ENCODE assay signal across 8 cellular contexts in the genomic region with DNA sequence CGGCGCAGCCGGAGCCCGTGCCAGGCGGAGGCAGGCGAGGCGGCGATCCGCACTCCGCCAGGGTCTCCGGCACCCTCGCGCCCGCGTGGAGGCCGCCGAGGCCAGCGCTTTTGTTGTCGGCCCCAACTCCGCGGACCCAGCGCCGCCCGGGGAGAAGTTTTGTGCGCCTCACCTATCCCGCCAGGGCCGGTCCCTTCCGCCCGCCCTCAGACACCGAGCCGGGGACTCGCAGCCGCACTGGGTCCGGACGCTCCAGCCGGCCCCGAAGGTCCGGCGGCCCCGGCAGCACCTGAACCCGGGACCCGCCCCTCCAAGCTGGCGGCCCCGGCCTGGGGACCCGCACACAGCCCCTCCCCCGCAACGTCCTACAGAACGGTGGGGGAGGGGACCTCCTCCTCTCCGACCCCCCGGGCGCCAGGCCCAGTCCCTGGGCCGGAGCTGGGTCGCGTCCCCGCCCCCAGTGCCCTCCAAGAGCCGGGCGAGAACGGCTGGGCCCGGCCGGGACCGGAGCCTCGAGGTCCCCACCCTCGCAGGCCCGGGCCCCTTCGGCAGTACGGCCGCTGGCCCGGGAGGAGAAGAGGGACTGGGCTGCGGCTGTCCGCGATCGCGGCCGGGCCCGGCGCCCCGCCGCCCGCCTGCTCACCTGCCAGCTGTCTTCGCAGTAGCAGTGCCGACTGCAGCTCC. TPM values are rescaled to one million over a fixed set of nuclear protein-coding genes. Genes with fewer than 3 reads are reported as not detected.
DNase-seq lines count a peak whose midpoint lies in the region; ATAC-seq and TF ChIP-seq lines count a peak whose summit lies in the region.

No MANE protein-coding gene starts in this region.

- peak overlapping the region; percentile 54 for H3K4me3 ChIP-seq in AG09309 (ENCODE audit: control insufficient read depth, low read depth, low read length)
- H3K4me3 ChIP-seq in endocrine pancreas (ENCODE audit: control insufficient read depth, insufficient read depth, low read length) = no peak overlapping the region
- H3K4me3 ChIP-seq in mononuclear cell (ENCODE audit: low read length) = peak overlapping the region; percentile 95
- H3K4me3 ChIP-seq in stomach = peak overlapping the region; percentile 67 to 99 (median 82)

- ATAC-seq in GM19043 (IDR thresholded peaks at IDR 0.05; ENCODE audit: low read depth, unreplicated experiment) (peak; percentile 5), HG03354 (IDR thresholded peaks at IDR 0.05; ENCODE audit: poor library complexity, severe bottlenecking, unreplicated experiment) (peak; percentile 28)

- H3K9me3 ChIP-seq in endocrine pancreas (ENCODE audit: control insufficient read depth, low read length) (no peaks in the 10 kb centered on the region), mononuclear cell (ENCODE audit: low read depth, low read length) (no peaks in the 10 kb centered on the region), stomach (no peaks in the 10 kb centered on the region)

- H3K36me3 ChIP-seq in endocrine pancreas (ENCODE audit: control insufficient read depth, insufficient read depth, low read length) (no peaks in the 10 kb centered on the region), stomach (peaks cover 0 to 6% (median 3%) of the 10 kb centered on the region in 4 donors)

- peak overlapping the region; percentile 96 to 99 (median 98) for H3K27ac ChIP-seq in stomach

- intact Hi-C loops in stomach (cut with DNase I; ENCODE audit: low total_unique reads) = no loop called here

- WGBS in stomach, 5 donors = 0 to 1% (median 0%) methylated on average over 8 to 81 of the region's 81 CpGs

- no peak for TF ChIP-seq POLR2A in stomach (IDR thresholded peaks at IDR 0.05)

- DNase-seq in AG09309 (ENCODE audit: low read depth) (no peak), UCSD-AML1 (lab: John Stamatoyannopoulos, UW; ENCODE audit: unreplicated experiment) (peak; percentile 57), stomach (no peak)
- DNase-seq in activated effector memory CD4-positive, alpha-beta T cell treated with Interleukin-2 at 50 U/mL for 16 hours = no peak

- peak overlapping the region; percentile 84 for H3K9ac ChIP-seq in endocrine pancreas (ENCODE audit: control insufficient read depth, insufficient read depth, low read length)

- H3K27me3 ChIP-seq in endocrine pancreas (ENCODE audit: control insufficient read depth, insufficient read depth, low read length) (no peaks in the 10 kb centered on the region), mononuclear cell (ENCODE audit: insufficient read depth, low read length) (no peaks in the 10 kb centered on the region), stomach (no peaks in the 10 kb centered on the region)

- TF ChIP-seq EP300 in stomach (IDR thresholded peaks at IDR 0.05) = no peak

- no peak for TF ChIP-seq CTCF in AG09309 (IDR thresholded peaks at IDR 0.05; ENCODE audit: control insufficient read depth, insufficient read depth, low read depth, low read length, missing control alignments)
- no peak for TF ChIP-seq CTCF in stomach (IDR thresholded peaks at IDR 0.05)

- H3K4me1 ChIP-seq in endocrine pancreas (ENCODE audit: control insufficient read depth, insufficient read depth, low read length) (peaks cover 5% of the 10 kb centered on the region), mononuclear cell (ENCODE audit: insufficient read depth, low read length) (peaks cover 30% of the 10 kb centered on the region), stomach (peaks cover 26 to 50% (median 39%) of the 10 kb centered on the region in 4 donors)

RNA-seq across cellular contexts. Expression of a gene that starts 0.7 kb away (rescaled TPM):
- 76.4 TPM for total RNA-seq in mononuclear cell
- total RNA-seq in stomach = 10 to 100 TPM; 37.9 to 91.0 (median 44.6) TPM
- polyA plus RNA-seq in stomach = 10 to 100 TPM; 14.0 to 25.7 (median 16.4) TPM
